In the genomic region with DNA sequence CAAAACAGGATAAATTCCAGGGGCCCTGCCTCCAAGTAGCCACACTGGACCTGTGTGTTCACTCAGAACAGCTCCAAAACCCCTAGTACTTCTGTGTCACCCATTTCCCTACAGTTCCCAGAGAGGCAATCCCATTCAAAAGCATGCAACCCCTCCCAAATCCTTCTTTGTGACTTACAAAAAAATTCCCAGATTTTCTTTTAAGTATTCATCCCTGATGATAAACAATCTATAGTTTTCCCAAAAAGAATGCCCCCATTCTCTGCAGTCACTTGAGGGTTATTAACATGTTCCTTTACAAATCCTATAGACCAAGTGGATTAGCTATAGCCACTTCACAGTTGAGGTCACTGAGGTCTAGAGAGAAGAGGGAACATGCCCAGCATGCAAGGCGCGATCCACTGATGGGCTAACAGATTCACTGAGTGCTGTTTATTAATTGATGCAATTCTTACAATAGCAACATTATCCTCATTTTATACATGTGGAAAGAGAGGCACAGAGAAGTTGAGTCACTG, we compare ENCODE assay signal across 17 cellular contexts.
"Had no signal": no experiment of that assay in that cellular context is flagged by ENCODE, and none has a peak within 500 bp of the region (broad histone marks: within the 10 kb centered on the region; RNA-seq: fewer than 3 reads in every experiment).

No MANE protein-coding gene starts in this region.

- FAIRE-seq: HTR-8/SVneo had no signal

- H3K4me3 ChIP-seq: K562 had no signal

- H3K27ac ChIP-seq: HL-60 had no signal

- DNase-seq: MV-4-11, NCI-H1048, NCI-H1105, NCI-H1417, NCI-H1436 treated with DMSO at 0.1 percent for 48 hours, NCI-H1694, NCI-H187 treated with DMSO at 0.1 percent for 48 hours, NCI-H2029 treated with DMSO at 0.1 percent for 48 hours, NCI-H2171 treated with DMSO at 0.1 percent for 48 hours, NCI-H345, NCI-H446 treated with DMSO at 0.1 percent for 48 hours, NCI-H510A treated with DMSO at 0.1 percent for 48 hours, PC-3, SHP77 had no signal
